Comparison of ENCODE assay signal across 8 cellular contexts in the genomic region with DNA sequence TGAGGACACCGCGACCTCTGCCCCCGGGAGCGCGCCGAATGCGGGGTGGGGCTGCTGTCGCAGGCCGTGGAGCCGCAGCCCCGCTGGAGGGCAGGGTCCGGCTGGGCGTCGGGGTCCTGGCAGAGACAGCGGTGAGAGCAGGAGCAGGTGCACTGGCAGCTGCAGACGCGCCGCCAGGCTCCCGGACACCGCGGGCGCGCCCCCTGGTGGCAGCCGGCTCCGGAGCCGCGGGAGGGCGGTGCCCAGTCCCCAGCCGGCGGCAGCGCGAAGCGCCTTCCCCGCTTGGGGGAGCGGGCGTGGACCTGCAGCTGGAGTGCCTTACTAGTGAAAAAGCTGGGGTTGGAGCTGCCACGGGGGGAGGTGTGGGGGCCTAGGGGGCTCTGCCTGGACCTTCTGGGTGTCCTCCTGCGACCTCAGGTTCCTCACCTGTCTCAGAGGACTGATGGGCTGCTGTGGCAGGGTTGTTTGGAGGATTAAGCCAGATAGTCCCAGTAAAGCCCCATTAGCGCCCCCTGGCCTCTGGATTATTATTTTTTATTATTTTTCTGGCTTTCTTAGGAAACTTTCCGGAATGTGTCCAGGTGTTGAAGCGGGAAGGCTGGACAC.
DNase-seq lines count a peak whose midpoint lies in the region; ATAC-seq and TF ChIP-seq lines count a peak whose summit lies in the region.
"Not testable (repeated sequence)": the region's sequence is repeated elsewhere in the genome, so short reads cannot be mapped to it uniquely, and the experiment has no call there.

No MANE protein-coding gene starts in this region.

- not testable (repeated sequence) for H3K4me2 ChIP-seq in neural cell (ENCODE audit: low read length)

- H4K20me1 ChIP-seq in neural cell (ENCODE audit: insufficient read depth) = not testable (repeated sequence)

- peak overlapping the region; percentile 64 for H3K4me3 Mint-ChIP-seq in stimulated activated memory B cell treated with anti-CD40 and anti-IgM and Interleukin-4, amounts not matched to agents 10 μg/mL and 1 μg/mL and 100 μg/mL, for 72 hours

- not testable (repeated sequence) for H3K27ac ChIP-seq in SJCRH30; neural cell (ENCODE audit: low read length)

- H3K27me3 Mint-ChIP-seq in stimulated activated memory B cell treated with anti-CD40 and anti-IgM and Interleukin-4, amounts not matched to agents 10 μg/mL and 1 μg/mL and 100 μg/mL, for 72 hours = peaks cover 21% of the 10 kb centered on the region

- TF ChIP-seq RAD21 in neural cell (conservative IDR thresholded peaks at IDR 0.05) = peak; percentile 51

- not testable (repeated sequence) for H3K79me2 ChIP-seq in neural cell (replicated peaks; ENCODE audit: insufficient read depth, low read length)

- H3K36me3 ChIP-seq in SJCRH30; neural cell (ENCODE audit: insufficient read depth, low read length): not testable (repeated sequence)

- H3K27me3 ChIP-seq in SJCRH30; neural cell (ENCODE audit: insufficient read depth, low read depth, low read length): not testable (repeated sequence)

- H3K4me1 Mint-ChIP-seq in stimulated activated memory B cell treated with anti-CD40 and anti-IgM and Interleukin-4, amounts not matched to agents 10 μg/mL and 1 μg/mL and 100 μg/mL, for 72 hours = not testable (repeated sequence)

- not testable (repeated sequence) for H3F3A ChIP-seq in neural cell (ENCODE audit: insufficient read depth, low read length, poor library complexity, severe bottlenecking)

- H3K9me3 Mint-ChIP-seq in stimulated activated memory B cell treated with anti-CD40 and anti-IgM and Interleukin-4, amounts not matched to agents 10 μg/mL and 1 μg/mL and 100 μg/mL, for 72 hours = not testable (repeated sequence)

- H3K9me3 ChIP-seq in SJCRH30 (replicated peaks); neural cell (ENCODE audit: low read length): not testable (repeated sequence)

- H3K9me2 ChIP-seq in neural cell (ENCODE audit: insufficient read depth, low read length) = not testable (repeated sequence)

- not testable (repeated sequence) for H3K4me3 ChIP-seq in SJCRH30
- peak overlapping the region; percentile 61 for H3K4me3 ChIP-seq in neural cell (ENCODE audit: low read length)

- peak; percentile 94 for ATAC-seq in GM21528 (IDR thresholded peaks at IDR 0.05; ENCODE audit: low FRiP score, unreplicated experiment)
- ATAC-seq in stimulated activated memory B cell treated with anti-CD40 and anti-IgM and Interleukin-4, amounts not matched to agents 10 μg/mL and 1 μg/mL and 100 μg/mL, for 72 hours = peak; percentile 81

- TF ChIP-seq CTCF in neural cell (IDR thresholded peaks at IDR 0.05; ENCODE audit: poor library complexity, severe bottlenecking) = peak; percentile 75

- TF ChIP-seq EP300 in neural cell (conservative IDR thresholded peaks at IDR 0.05; ENCODE audit: poor library complexity, severe bottlenecking) = not testable (repeated sequence)

- H3K9ac ChIP-seq in neural cell (ENCODE audit: low read length) = not testable (repeated sequence)

- not testable (repeated sequence) for H2AFZ ChIP-seq in neural cell (ENCODE audit: low read depth, low read length)

- not testable (repeated sequence) for H3K27ac Mint-ChIP-seq in stimulated activated memory B cell treated with anti-CD40 and anti-IgM and Interleukin-4, amounts not matched to agents 10 μg/mL and 1 μg/mL and 100 μg/mL, for 72 hours

- H3K36me3 Mint-ChIP-seq in stimulated activated memory B cell treated with anti-CD40 and anti-IgM and Interleukin-4, amounts not matched to agents 10 μg/mL and 1 μg/mL and 100 μg/mL, for 72 hours = not testable (repeated sequence)

- DNase-seq in DMS53 (lab: John Stamatoyannopoulos, UW) (peak; percentile 66), HT1080 (ENCODE audit: low read depth) (peak; percentile 60), SJCRH30 (peak; percentile 34 to 51), activated gamma-delta T cell treated with Interleukin-2 at 50 U/mL for 16 hours (peak; percentile 70), fibroblast of the conjunctiva (ENCODE audit: low read depth) (peak; percentile 9)

- H3K4me1 ChIP-seq in SJCRH30 = not testable (repeated sequence)

TF ChIP-seq in neural cell, 6 proteins besides CTCF, POLR2A, EP300 and RAD21:
- peak; percentile 77 for TF ChIP-seq SMC3 (conservative IDR thresholded peaks at IDR 0.05; ENCODE audit: poor library complexity)
- TF ChIP-seq MXI1 (conservative IDR thresholded peaks at IDR 0.05; ENCODE audit: poor library complexity, severe bottlenecking) = peak; percentile 22

Comparison
In these comparisons a context has a peak if more than half of its experiments do, and no peak if none do; other contexts are left out.
1. DNase-seq: peak in every context shown above with its lines; median percentile 70 in activated gamma-delta T cell treated with Interleukin-2 at 50 U/mL for 16 hours; 66 in DMS53; 60 in HT1080; 42 in SJCRH30; 9 in fibroblast of the conjunctiva.